Comparison of ENCODE assay signal across 8 cellular contexts in the genomic region with DNA sequence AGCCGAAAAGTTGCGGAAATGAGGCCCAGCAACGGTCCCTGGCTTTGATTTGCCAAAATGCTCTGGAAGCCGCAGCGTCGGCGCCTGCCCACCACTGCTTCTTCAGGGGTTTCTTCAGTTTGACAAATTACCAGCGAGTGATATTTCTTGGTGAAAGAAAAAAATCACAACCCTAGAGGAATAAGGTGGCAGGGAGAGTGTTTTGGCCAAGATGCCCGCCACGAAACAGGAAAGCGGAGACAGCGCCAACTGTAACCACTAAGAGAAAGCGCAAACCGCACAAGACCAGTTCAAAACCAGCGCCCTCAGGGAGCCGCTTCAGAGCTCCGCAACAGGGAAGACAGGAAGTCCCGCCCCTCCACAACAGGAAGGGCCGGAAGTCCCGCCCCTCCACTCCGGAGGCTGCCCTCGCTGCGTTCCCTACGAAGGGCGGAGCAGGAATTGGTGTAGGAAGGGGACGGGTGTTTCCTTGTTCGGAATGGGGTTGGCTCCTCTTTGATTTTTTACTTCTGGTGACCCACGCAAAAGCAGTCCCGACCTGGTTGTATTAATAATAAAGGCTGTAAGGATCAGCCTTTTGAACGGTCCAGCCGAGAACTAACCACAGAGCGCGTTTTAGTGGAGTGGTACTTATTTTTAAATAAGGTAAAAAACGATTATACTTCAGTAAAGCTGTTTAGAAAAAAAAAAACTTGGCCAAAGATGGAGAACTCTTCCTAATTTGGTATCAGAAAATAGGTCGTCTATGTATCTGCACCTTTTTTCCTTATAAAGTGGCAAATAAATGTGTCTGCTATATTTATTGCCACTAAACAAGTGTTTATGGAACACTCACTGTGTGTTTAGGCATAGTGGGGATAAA. TPM values are rescaled to one million over a fixed set of nuclear protein-coding genes. Genes with fewer than 3 reads are reported as not detected.
DNase-seq lines count a peak whose midpoint lies in the region; ATAC-seq and TF ChIP-seq lines count a peak whose summit lies in the region.

A gene with protein sequence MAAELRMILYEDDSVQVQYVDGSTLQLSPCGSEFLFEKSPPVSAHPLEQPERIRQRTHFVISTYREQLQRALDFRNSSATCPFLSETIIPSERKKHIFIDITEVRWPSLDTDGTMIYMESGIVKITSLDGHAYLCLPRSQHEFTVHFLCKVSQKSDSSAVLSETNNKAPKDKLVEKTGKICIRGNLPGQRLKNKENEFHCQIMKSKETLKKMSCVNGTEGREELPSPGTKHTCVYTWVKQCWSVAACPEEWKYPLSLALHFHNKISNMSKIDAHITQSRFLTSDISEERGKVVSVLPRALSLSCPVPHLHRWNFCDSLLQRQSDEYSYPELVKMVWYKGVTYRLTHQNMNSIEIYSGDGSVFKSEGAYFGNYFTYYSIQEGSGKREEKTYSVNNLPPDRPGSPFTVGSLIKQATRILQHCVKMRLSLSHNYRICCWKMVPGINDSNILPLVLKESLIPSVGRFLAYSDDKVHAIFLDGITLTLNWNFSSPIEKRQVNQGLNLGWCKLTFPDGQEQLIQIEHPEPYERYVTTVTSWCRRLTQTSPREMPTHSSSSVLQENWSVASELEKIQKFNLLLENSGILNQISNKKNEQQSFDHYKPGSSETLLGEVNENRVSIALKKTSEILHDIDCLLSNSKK (minus strand): TSS at position 333 of the 862 bp plus-strand sequence. CDS start 5,809 bp downstream, outside the sequence.

- peak within 1 kb of the TSS; percentile 99 for H3K27ac Mint-ChIP-seq in GM23338
- peak within 1 kb of the TSS; percentile 93 to 99 (median 98) for H3K27ac Mint-ChIP-seq in naive thymus-derived CD8-positive, alpha-beta T cell
- peak within 1 kb of the TSS; percentile 93 for H3K27ac Mint-ChIP-seq in stimulated activated naive B cell treated with anti-CD40 and anti-IgM and Interleukin-4, amounts not matched to agents 10 μg/mL and 1 μg/mL and 100 μg/mL, for 72 hours

- H3K4me3 ChIP-seq in GM23338 (peak within 1 kb of the TSS; percentile 74), fibroblast of mammary gland (ENCODE audit: control insufficient read depth, low read depth, low read length) (peak within 1 kb of the TSS; percentile 76)

- H4K20me1 ChIP-seq in GM23338 (replicated peaks; ENCODE audit: insufficient read depth): no peaks in the 10 kb centered on the region

- H3K36me3 ChIP-seq in GM23338 (ENCODE audit: insufficient read depth): no peaks in the 10 kb centered on the region

- ATAC-seq in GM23338: peak; percentile 99
- peak; percentile 86 for ATAC-seq in naive thymus-derived CD8-positive, alpha-beta T cell
- peak; percentile 99 for ATAC-seq in stimulated activated naive B cell treated with anti-CD40 and anti-IgM and Interleukin-4, amounts not matched to agents 10 μg/mL and 1 μg/mL and 100 μg/mL, for 72 hours (replicated peaks)

- H3K27me3 ChIP-seq in GM23338 (ENCODE audit: insufficient read depth): no peaks in the 10 kb centered on the region

- H3F3A ChIP-seq in GM23338 (replicated peaks; ENCODE audit: low read depth): no peaks in the 10 kb centered on the region

- H3K9me3 Mint-ChIP-seq in GM23338: peaks cover 23% of the 10 kb centered on the region
- no peaks in the 10 kb centered on the region for H3K9me3 Mint-ChIP-seq in naive thymus-derived CD8-positive, alpha-beta T cell
- peaks cover 0 to 1% of the 10 kb centered on the region in 2 donors for H3K9me3 Mint-ChIP-seq in stimulated activated naive B cell treated with anti-CD40 and anti-IgM and Interleukin-4, amounts not matched to agents 10 μg/mL and 1 μg/mL and 100 μg/mL, for 72 hours

- H2AFZ ChIP-seq in GM23338: peak within 1 kb of the TSS; percentile 61

- no peaks in the 10 kb centered on the region for H3K9me2 ChIP-seq in GM23338 (ENCODE audit: insufficient read depth)

- H3K27me3 Mint-ChIP-seq in GM23338 (ENCODE audit: insufficient read depth, low read depth, poor library complexity): peaks cover 5% of the 10 kb centered on the region
- H3K27me3 Mint-ChIP-seq in naive thymus-derived CD8-positive, alpha-beta T cell: no peaks in the 10 kb centered on the region
- H3K27me3 Mint-ChIP-seq in stimulated activated naive B cell treated with anti-CD40 and anti-IgM and Interleukin-4, amounts not matched to agents 10 μg/mL and 1 μg/mL and 100 μg/mL, for 72 hours: no peaks in the 10 kb centered on the region

- H3K4me1 Mint-ChIP-seq in GM23338: peaks cover 19% of the 10 kb centered on the region
- peaks cover 16 to 38% (median 32%) of the 10 kb centered on the region in 4 donors for H3K4me1 Mint-ChIP-seq in naive thymus-derived CD8-positive, alpha-beta T cell
- peaks cover 14 to 31% of the 10 kb centered on the region in 2 donors for H3K4me1 Mint-ChIP-seq in stimulated activated naive B cell treated with anti-CD40 and anti-IgM and Interleukin-4, amounts not matched to agents 10 μg/mL and 1 μg/mL and 100 μg/mL, for 72 hours

- DNase-seq in Daoy (ENCODE audit: low read depth): peak; percentile 96
- peak; percentile 98 for DNase-seq in GM23338 (ENCODE audit: low spot score)
- peak; percentile 95 to 97 for DNase-seq in Kasumi-1 (lab: John Stamatoyannopoulos, UW)
- DNase-seq in RKO (ENCODE audit: low spot score): peak; percentile 96
- DNase-seq in activated T-helper 1 cell treated with anti-CD3 and anti-CD28 coated beads, Interleukin-2, amount 50 U/mL, for 16 hours (ENCODE audit: low read depth in 1 of 2, low spot score in 1 of 2): peak; percentile 88 to 90
- peak; percentile 95 for DNase-seq in fibroblast of mammary gland (ENCODE audit: low read depth)
- peak; percentile 86 to 96 (median 91) for DNase-seq in naive thymus-derived CD8-positive, alpha-beta T cell
- peak; percentile 90 for DNase-seq in stimulated activated naive B cell treated with anti-CD40 and anti-IgM and Interleukin-4, amounts not matched to agents 10 μg/mL and 1 μg/mL and 100 μg/mL, for 72 hours

- H3K36me3 Mint-ChIP-seq in GM23338 (ENCODE audit: low read depth): peaks cover 30% of the 10 kb centered on the region
- H3K36me3 Mint-ChIP-seq in naive thymus-derived CD8-positive, alpha-beta T cell: peaks cover 0 to 2% (median 0%) of the 10 kb centered on the region in 3 donors
- H3K36me3 Mint-ChIP-seq in stimulated activated naive B cell treated with anti-CD40 and anti-IgM and Interleukin-4, amounts not matched to agents 10 μg/mL and 1 μg/mL and 100 μg/mL, for 72 hours: peaks cover 6 to 10% of the 10 kb centered on the region in 2 donors

- no peak for TF ChIP-seq CTCF in GM23338 (conservative IDR thresholded peaks at IDR 0.05; ENCODE audit: low read depth in 2 of 2)
- no peak for TF ChIP-seq CTCF in fibroblast of mammary gland (conservative IDR thresholded peaks at IDR 0.05; ENCODE audit: control insufficient read depth, insufficient read depth, low read depth, low read length)

- peak within 1 kb of the TSS; percentile 91 for H3K4me3 Mint-ChIP-seq in GM23338
- peak within 1 kb of the TSS; percentile 91 to 99 (median 96) for H3K4me3 Mint-ChIP-seq in naive thymus-derived CD8-positive, alpha-beta T cell
- peak within 1 kb of the TSS; percentile 89 to 95 for H3K4me3 Mint-ChIP-seq in stimulated activated naive B cell treated with anti-CD40 and anti-IgM and Interleukin-4, amounts not matched to agents 10 μg/mL and 1 μg/mL and 100 μg/mL, for 72 hours

- H3K4me2 ChIP-seq in GM23338: peak within 1 kb of the TSS; percentile 92

- peak within 1 kb of the TSS; percentile 99 for H3K27ac ChIP-seq in GM23338 (ENCODE audit: low read depth)

- H3K79me2 ChIP-seq in GM23338 (replicated peaks; ENCODE audit: insufficient read depth): peaks cover 28% of the 10 kb centered on the region

- POLR2A ChIA-PET in naive thymus-derived CD8-positive, alpha-beta T cell (lab: Charles Lee): interaction anchor here (0.7 to 2.2 kb wide), 6 partner anchors 8 to 202 kb away, joined by 3 to 61 read pairs (median 5); a partner anchor contains a TSS

- H3K4me1 ChIP-seq in GM23338 (ENCODE audit: insufficient read depth): peaks cover 17% of the 10 kb centered on the region

TF ChIP-seq in GM23338, 12 proteins besides CTCF, POLR2A, EP300 and RAD21:
- TF ChIP-seq POLR2AphosphoS5 (IDR thresholded peaks at IDR 0.05; ENCODE audit: low read depth) (peak; percentile 89), CREB1 (CRISPR knock-in tag; IDR thresholded peaks at IDR 0.05; ENCODE audit: low read depth) (no peak)

RNA-seq across cellular contexts. Expression of the gene that starts here (rescaled TPM):
- 15.6 and 17.2 TPM in 2 replicates for total RNA-seq in Daoy (2014; rRNA removed; shearing (Covaris generic))
- total RNA-seq in GM23338 (2014; rRNA removed; shearing (Covaris generic)): 11.8 and 15.3 TPM in 2 replicates
- 9.6 and 12.2 TPM in 2 replicates for polyA plus RNA-seq in GM23338 (2016; fragmentation: Nextera tagmentation; extraction: Ambion mirVana)
- 1 to 10 TPM; 5.3 to 7.4 TPM for total RNA-seq in naive thymus-derived CD8-positive, alpha-beta T cell
- polyA plus RNA-seq in naive thymus-derived CD8-positive, alpha-beta T cell: 1 to 10 TPM in 1 of 3 donors, under 1 TPM in 2; 0.77 to 2.0 (median 0.87) TPM

Comparison
In these comparisons a context has a peak if more than half of its experiments do, and no peak if none do; other contexts are left out.
1. Peak in every context shown above with its lines: DNase-seq, ATAC-seq, H3K4me3 ChIP-seq and H3K27ac ChIP-seq.